In genomic region chr2:233019610-233020009, GRCh38 we compare ENCODE assay signal across 4 cellular contexts. TPM values are rescaled to one million over a fixed set of nuclear protein-coding genes. Genes with fewer than 3 reads are reported as not detected.
"Had no signal": no experiment of that assay in that cellular context is flagged by ENCODE, and none has a peak within 500 bp of the region (broad histone marks: within the 10 kb centered on the region; RNA-seq: fewer than 3 reads in every experiment).

No MANE protein-coding gene starts in this region.

RNA-seq across cellular contexts. Expression of gene NEU2, which starts 12.9 kb away (rescaled TPM):
- total RNA-seq: LHCN-M2, M059J, MCF 10A, NCI-H460 had no signal

RNA-seq across cellular contexts. Expression of gene INPP5D, which starts 40.5 kb away (rescaled TPM):
- total RNA-seq: M059J had no signal
